8 cellular contexts compared by ENCODE assay signal in genomic region chr1:243253211-243253926, GRCh38. TPM values are rescaled to one million over a fixed set of nuclear protein-coding genes. Genes with fewer than 3 reads are reported as not detected.
DNase-seq lines count a peak whose midpoint lies in the region; ATAC-seq and TF ChIP-seq lines count a peak whose summit lies in the region.

No MANE protein-coding gene starts in this region.

- 7% methylated on average over 8 of the region's 8 CpGs for WGBS in hepatocyte (ENCODE audit: low lambda C conversion rate, missing lambda C conversion rate)

- TF ChIP-seq CTCF in WTC11 (IDR thresholded peaks at IDR 0.05): no peak
- no peak for TF ChIP-seq CTCF in hepatocyte (IDR thresholded peaks at IDR 0.05; ENCODE audit: poor library complexity)

- H3K4me3 Mint-ChIP-seq in stimulated activated naive CD8-positive, alpha-beta T cell treated with anti-CD3 and anti-CD28 coated beads, Interleukin-15, Interleukin-2, amounts not matched to agents 100 ng/mL and 50 ng/mL, for 24 hours: peak overlapping the region; percentile 95
- peak overlapping the region; percentile 95 for H3K4me3 Mint-ChIP-seq in WTC11

- H3K27ac Mint-ChIP-seq in stimulated activated naive CD8-positive, alpha-beta T cell treated with anti-CD3 and anti-CD28 coated beads, Interleukin-15, Interleukin-2, amounts not matched to agents 100 ng/mL and 50 ng/mL, for 24 hours: peak overlapping the region; percentile 99
- H3K27ac Mint-ChIP-seq in WTC11: peak overlapping the region; percentile 71

- POLR2A ChIA-PET in WTC11 (lab: Charles Lee): no interaction called here

- H3K9me3 ChIP-seq in hepatocyte (ENCODE audit: low read depth): no peaks in the 10 kb centered on the region

- CTCF ChIA-PET in WTC11 (lab: Charles Lee): no interaction called here

- H4K20me1 ChIP-seq in hepatocyte (ENCODE audit: insufficient read depth, poor library complexity, severe bottlenecking): peaks cover 19% of the 10 kb centered on the region

- no peak for DNase-seq in stimulated activated naive CD8-positive, alpha-beta T cell treated with anti-CD3 and anti-CD28 coated beads, Interleukin-15, Interleukin-2, amounts not matched to agents 100 U/mL and 50 U/mL, for 24 hours
- no peak for DNase-seq in WTC11 (ENCODE audit: low spot score)
- DNase-seq in hepatocyte (ENCODE audit: low spot score): no peak
- no peak for DNase-seq in stimulated activated CD4-positive, alpha-beta T cell treated with anti-CD3 and anti-CD28 coated beads, Interleukin-4, amount 100 ng/mL, for 1 hour

- ATAC-seq in stimulated activated naive CD8-positive, alpha-beta T cell treated with anti-CD3 and anti-CD28 coated beads, Interleukin-15, Interleukin-2, amounts not matched to agents 100 U/mL and 50 U/mL, for 24 hours: no peak
- ATAC-seq in WTC11: no peak
- ATAC-seq in HG03354 (IDR thresholded peaks at IDR 0.05; ENCODE audit: poor library complexity, severe bottlenecking, unreplicated experiment): no peak
- ATAC-seq in HG03432 (IDR thresholded peaks at IDR 0.05; ENCODE audit: unreplicated experiment): no peak

- H3K27ac ChIP-seq in hepatocyte (peak overlapping the region; percentile 86), skin epidermis (peak overlapping the region in 19 of 21 experiments; percentile 23 to 97 (median 92))

- no peaks in the 10 kb centered on the region for H3K27me3 Mint-ChIP-seq in stimulated activated naive CD8-positive, alpha-beta T cell treated with anti-CD3 and anti-CD28 coated beads, Interleukin-15, Interleukin-2, amounts not matched to agents 100 ng/mL and 50 ng/mL, for 24 hours
- H3K27me3 Mint-ChIP-seq in WTC11 (ENCODE audit: low read depth): no peaks in the 10 kb centered on the region

- H2AFZ ChIP-seq in hepatocyte: peak overlapping the region; percentile 47

- peaks cover 4% of the 10 kb centered on the region for H3K4me1 ChIP-seq in hepatocyte (ENCODE audit: insufficient read depth)

- no peaks in the 10 kb centered on the region for H3K9me3 Mint-ChIP-seq in stimulated activated naive CD8-positive, alpha-beta T cell treated with anti-CD3 and anti-CD28 coated beads, Interleukin-15, Interleukin-2, amounts not matched to agents 100 ng/mL and 50 ng/mL, for 24 hours
- no peaks in the 10 kb centered on the region for H3K9me3 Mint-ChIP-seq in WTC11

- peak overlapping the region; percentile 74 for H3K4me2 ChIP-seq in hepatocyte

- peaks cover 80% of the 10 kb centered on the region for H3K79me2 ChIP-seq in hepatocyte

- H3K9me2 ChIP-seq in hepatocyte (replicated peaks; ENCODE audit: insufficient read depth): no peaks in the 10 kb centered on the region

- no peaks in the 10 kb centered on the region for H3K36me3 ChIP-seq in hepatocyte (replicated peaks; ENCODE audit: insufficient read depth, low read depth)

- H3K36me3 Mint-ChIP-seq in stimulated activated naive CD8-positive, alpha-beta T cell treated with anti-CD3 and anti-CD28 coated beads, Interleukin-15, Interleukin-2, amounts not matched to agents 100 ng/mL and 50 ng/mL, for 24 hours (ENCODE audit: low read depth): peaks cover 1% of the 10 kb centered on the region
- no peaks in the 10 kb centered on the region for H3K36me3 Mint-ChIP-seq in WTC11

- H3K4me3 ChIP-seq in hepatocyte (peak overlapping the region; percentile 58), skin epidermis (peak overlapping the region; percentile 59 to 97 (median 83))

- peaks cover 46% of the 10 kb centered on the region for H3K4me1 Mint-ChIP-seq in stimulated activated naive CD8-positive, alpha-beta T cell treated with anti-CD3 and anti-CD28 coated beads, Interleukin-15, Interleukin-2, amounts not matched to agents 100 ng/mL and 50 ng/mL, for 24 hours (ENCODE audit: low read depth)
- peaks cover 48% of the 10 kb centered on the region for H3K4me1 Mint-ChIP-seq in WTC11

- H3K27me3 ChIP-seq in hepatocyte: no peaks in the 10 kb centered on the region

TF ChIP-seq in WTC11, 78 proteins besides CTCF, POLR2A, EP300 and RAD21:
- TF ChIP-seq CBFB (CRISPR knock-in tag; IDR thresholded peaks at IDR 0.05; ENCODE audit: low read depth): no peak
- no peak for TF ChIP-seq HMGXB4 (CRISPR knock-in tag; IDR thresholded peaks at IDR 0.05)

RNA-seq across cellular contexts. Expression of gene CEP170, which starts 1.7 kb away (rescaled TPM):
- total RNA-seq in WTC11 (2021): 89.6 to 94.7 TPM (median 90.3 TPM) in 3 replicates
- total RNA-seq in hepatocyte: 31.4 and 37.3 TPM in 2 replicates
- 22.9 and 25.9 TPM in 2 replicates for polyA plus RNA-seq in hepatocyte

RNA-seq across cellular contexts. Expression of gene SDCCAG8, which starts 2.5 kb away (rescaled TPM):
- total RNA-seq in WTC11 (2021): 33.6 to 44.3 TPM (median 42.4 TPM) in 3 replicates
- total RNA-seq in hepatocyte: 28.3 and 30.1 TPM in 2 replicates
- 38.9 and 39.3 TPM in 2 replicates for polyA plus RNA-seq in hepatocyte
